In the genomic region with DNA sequence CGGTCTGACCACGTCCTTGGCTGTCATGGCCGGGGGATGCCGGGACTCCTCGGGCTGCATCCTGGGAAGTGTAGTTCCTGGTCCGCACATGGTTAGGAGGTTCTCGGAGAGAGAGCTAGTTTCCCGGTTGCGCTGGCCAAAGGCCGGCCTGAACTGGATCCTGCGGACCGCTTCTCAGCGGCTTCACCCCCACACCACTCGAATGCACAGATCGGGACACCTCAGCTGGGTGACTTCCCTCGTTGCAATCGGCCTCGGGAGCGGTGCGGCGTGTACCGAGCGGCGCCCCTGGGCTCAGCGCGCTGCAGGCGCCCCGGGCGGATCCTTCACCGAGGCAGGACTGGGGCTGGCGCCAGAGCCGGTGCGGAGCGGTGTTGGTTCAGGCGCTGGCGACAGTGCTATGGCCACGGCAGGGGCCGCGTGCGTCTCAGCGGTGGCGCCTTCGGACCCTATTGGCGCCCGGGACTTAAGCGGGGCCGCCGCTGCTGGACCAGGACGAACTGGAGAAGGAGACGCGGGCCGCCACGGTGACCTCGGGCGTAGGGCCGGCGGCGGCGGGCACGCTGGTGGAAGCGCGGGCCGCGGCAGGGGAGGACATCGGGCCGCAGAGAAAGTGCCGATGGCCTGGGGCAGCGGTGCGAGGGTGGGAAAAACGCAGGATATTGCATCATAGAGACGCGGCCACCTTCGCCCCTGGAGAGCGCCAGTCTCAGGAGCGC, we compare ENCODE assay signal across 8 cellular contexts. TPM values are rescaled to one million over a fixed set of nuclear protein-coding genes. Genes with fewer than 3 reads are reported as not detected.
DNase-seq lines count a peak whose midpoint lies in the region; ATAC-seq and TF ChIP-seq lines count a peak whose summit lies in the region.

No MANE protein-coding gene starts in this region.

- DNase-seq in NCI-H524 (lab: John Stamatoyannopoulos, UW) (peak; percentile 73 to 86), NCI-H524 treated with DMSO at 0.1 percent for 48 hours (lab: John Stamatoyannopoulos, UW) (no peak), fibroblast of gingiva (ENCODE audit: low read depth) (peak; percentile 78), myocyte (ENCODE audit: low read depth) (peak; percentile 90)
- DNase-seq in activated T-cell treated with anti-CD3 and anti-CD28 coated beads, Interleukin-2, amount 50 U/mL, for 72 hours: peak; percentile 60 to 64
- DNase-seq in stimulated activated naive CD4-positive, alpha-beta T cell (lab: John Stamatoyannopoulos, UW): peak in 5 of 6 experiments; percentile 33 to 69 (median 43)

- TF ChIP-seq CTCF in OCI-LY1 (IDR thresholded peaks at IDR 0.05; ENCODE audit: low read length): no peak

- no peaks in the 10 kb centered on the region for H3K9me3 ChIP-seq in OCI-LY1 (ENCODE audit: low read length)

- peaks cover 37% of the 10 kb centered on the region for H3K4me1 Mint-ChIP-seq in activated T-cell treated with anti-CD3 and anti-CD28 coated beads, Interleukin-2, amount 50 U/mL, for 72 hours (ENCODE audit: low read depth)

- peaks cover 45% of the 10 kb centered on the region for H3K36me3 ChIP-seq in OCI-LY1 (ENCODE audit: insufficient read depth, low read length)

- H3K9me3 Mint-ChIP-seq in activated T-cell treated with anti-CD3 and anti-CD28 coated beads, Interleukin-2, amount 50 U/mL, for 72 hours: no peaks in the 10 kb centered on the region

- peak overlapping the region; percentile 52 for H3K4me3 ChIP-seq in OCI-LY1 (ENCODE audit: low read depth, low read length, poor library complexity, severe bottlenecking)

- H3K4me3 Mint-ChIP-seq in activated T-cell treated with anti-CD3 and anti-CD28 coated beads, Interleukin-2, amount 50 U/mL, for 72 hours: peak overlapping the region; percentile 77 to 91

- H3K4me2 ChIP-seq in OCI-LY1 (ENCODE audit: low read length): peak overlapping the region; percentile 37

- H3K9me2 ChIP-seq in OCI-LY1 (ENCODE audit: low read depth, low read length): no peaks in the 10 kb centered on the region

- no peaks in the 10 kb centered on the region for H3K79me2 ChIP-seq in OCI-LY1 (ENCODE audit: insufficient read depth, low read length)

- H2AFZ ChIP-seq in OCI-LY1 (ENCODE audit: low read length): no peak overlapping the region

- H3K27me3 ChIP-seq in OCI-LY1 (ENCODE audit: insufficient read depth, low read length): no peaks in the 10 kb centered on the region

- no peaks in the 10 kb centered on the region for H3K4me1 ChIP-seq in OCI-LY1 (ENCODE audit: insufficient read depth, low read length, severe bottlenecking)

- no peaks in the 10 kb centered on the region for H3F3A ChIP-seq in OCI-LY1 (ENCODE audit: insufficient read depth, low read length)

- no peaks in the 10 kb centered on the region for H4K20me1 ChIP-seq in OCI-LY1 (ENCODE audit: insufficient read depth, low read length)

- H3K27ac Mint-ChIP-seq in activated T-cell treated with anti-CD3 and anti-CD28 coated beads, Interleukin-2, amount 50 U/mL, for 72 hours: no peak overlapping the region

- H3K9ac ChIP-seq in OCI-LY1 (ENCODE audit: low read length): peak overlapping the region; percentile 11; the same call in 1 of the 2 replicates

- H3K27me3 Mint-ChIP-seq in activated T-cell treated with anti-CD3 and anti-CD28 coated beads, Interleukin-2, amount 50 U/mL, for 72 hours (ENCODE audit: low read depth): no peaks in the 10 kb centered on the region

- peaks cover 3 to 19% of the 10 kb centered on the region in 2 donors for H3K36me3 Mint-ChIP-seq in activated T-cell treated with anti-CD3 and anti-CD28 coated beads, Interleukin-2, amount 50 U/mL, for 72 hours (ENCODE audit: insufficient read depth in 2 of 2)

- H3K27ac ChIP-seq in OCI-LY1 (ENCODE audit: low read depth, low read length, poor library complexity, severe bottlenecking): no peak overlapping the region

- ATAC-seq in HG03342 (IDR thresholded peaks at IDR 0.05; ENCODE audit: unreplicated experiment): peak; percentile 52
- peak; percentile 73 to 78 for ATAC-seq in activated T-cell treated with anti-CD3 and anti-CD28 coated beads, Interleukin-2, amount 50 U/mL, for 72 hours (replicated peaks in 1 of 2)

RNA-seq across cellular contexts. Expression of a gene that starts 11.5 kb away (rescaled TPM):
- total RNA-seq in activated T-cell treated with anti-CD3 and anti-CD28 coated beads, Interleukin-2, amount 50 U/mL, for 72 hours: 1 to 10 TPM; 3.7 TPM
- total RNA-seq in myocyte: 24.3 and 28.7 TPM in 2 replicates
- 15.4 TPM for polyA plus RNA-seq in myocyte (2012)

RNA-seq across cellular contexts. Expression of a gene that starts 13.4 kb away (rescaled TPM):
- total RNA-seq in activated T-cell treated with anti-CD3 and anti-CD28 coated beads, Interleukin-2, amount 50 U/mL, for 72 hours: 10 to 100 TPM; 60.2 to 63.5 TPM
- total RNA-seq in myocyte: 67.8 and 69.5 TPM in 2 replicates
- polyA plus RNA-seq in myocyte (2012): 67.5 TPM

RNA-seq across cellular contexts. Expression of a gene that starts 13.7 kb away (rescaled TPM):
- 1 to 10 TPM; 3.2 to 4.7 TPM for total RNA-seq in activated T-cell treated with anti-CD3 and anti-CD28 coated beads, Interleukin-2, amount 50 U/mL, for 72 hours
- total RNA-seq in myocyte: 3.9 and 4.1 TPM in 2 replicates
- 5.4 TPM for polyA plus RNA-seq in myocyte (2012)

RNA-seq across cellular contexts. Expression of a gene that starts 27.3 kb away (rescaled TPM):
- total RNA-seq in activated T-cell treated with anti-CD3 and anti-CD28 coated beads, Interleukin-2, amount 50 U/mL, for 72 hours: 10 to 100 TPM; 38.0 to 38.5 TPM
- 34.4 and 42.1 TPM in 2 replicates for total RNA-seq in myocyte
- polyA plus RNA-seq in myocyte (2012): 33.1 TPM
